Comparison of ENCODE assay signal across 18 cellular contexts in genomic region chr1:223216074-223216473, GRCh38.
"Had no signal": no experiment of that assay in that cellular context is flagged by ENCODE, and none has a peak within 500 bp of the region (broad histone marks: within the 10 kb centered on the region; RNA-seq: fewer than 3 reads in every experiment).

No MANE protein-coding gene starts in this region.

- ATAC-seq: gastroesophageal sphincter, left ventricle myocardium superior had no signal

- H3K27me3 ChIP-seq: dorsolateral prefrontal cortex, esophagus squamous epithelium, gastroesophageal sphincter, neutrophil, ovary had no signal

- H3K27ac ChIP-seq: dorsolateral prefrontal cortex, epithelial cell of prostate, esophagus squamous epithelium, gastroesophageal sphincter, neutrophil, ovary had no signal

- H3K27ac Mint-ChIP-seq: naive B cell had no signal

- H3K4me1 ChIP-seq: gastroesophageal sphincter had no signal

- H3K4me1 Mint-ChIP-seq: naive B cell had no signal

- H3K4me3 Mint-ChIP-seq: naive B cell, nephron had no signal

- H3K9me3 ChIP-seq: neutrophil, ovary had no signal

- H3K4me3 ChIP-seq: dorsolateral prefrontal cortex, esophagus squamous epithelium, gastroesophageal sphincter, ovary had no signal

- H3K36me3 ChIP-seq: neutrophil, ovary had no signal

- DNase-seq: cortex of kidney; dorsolateral prefrontal cortex; effector memory CD4-positive, alpha-beta T cell; esophagus squamous epithelium; foreskin fibroblast; glutamatergic neuron; left ventricle myocardium superior; mesendoderm; naive B cell; ovary; small intestine; stimulated activated CD4-positive, alpha-beta T cell treated with anti-CD3 and anti-CD28 coated beads, Interleukin-12 subunit alpha, Interleukin-12 subunit beta, amount 100 ng/mL, for 4 hours; stimulated activated naive CD4-positive, alpha-beta T cell treated with Interleukin-2 at 50 U/mL for 16 hours; trophoblast cell had no signal
